ENCODE assay signal across 23 cellular contexts in the genomic region with DNA sequence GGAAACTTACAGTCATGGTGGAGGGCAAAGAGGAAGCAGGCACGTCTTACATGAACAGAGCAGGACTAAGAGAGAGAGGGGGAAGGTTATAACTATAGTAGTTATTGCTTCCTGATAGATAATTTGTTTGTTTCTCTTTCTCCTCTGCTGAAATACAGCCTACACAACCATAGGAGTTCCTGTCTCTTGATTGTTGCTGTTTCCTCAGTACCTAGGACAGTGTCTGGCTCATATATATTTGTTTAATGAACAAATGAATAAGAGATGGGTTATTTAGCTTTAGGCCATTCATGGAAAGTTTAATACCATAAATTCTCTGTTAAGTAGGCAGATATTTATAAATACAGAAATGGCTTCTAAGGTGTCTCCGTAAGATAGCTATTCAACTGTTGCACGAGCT.
"Had no signal": no experiment of that assay in that cellular context is flagged by ENCODE, and none has a peak within 500 bp of the region (broad histone marks: within the 10 kb centered on the region; RNA-seq: fewer than 3 reads in every experiment).

No MANE protein-coding gene starts in this region.

- H3K27me3 ChIP-seq: heart right ventricle, right lobe of liver, stomach, suprapubic skin, tibial nerve had no signal

- H3K27me3 Mint-ChIP-seq: activated CD4-positive, alpha-beta T cell treated with anti-CD3 and anti-CD28 coated beads for 36 hours; activated naive CD4-positive, alpha-beta T cell treated with anti-CD3 and anti-CD28 coated beads, Interleukin-2, amount 10 ng/mL, durations not matched to agents 7 days and 5 days; brain; memory B cell; naive B cell had no signal

- H3K4me1 ChIP-seq: heart right ventricle, stomach, suprapubic skin, tibial nerve had no signal

- ATAC-seq: activated CD4-positive, alpha-beta T cell treated with anti-CD3 and anti-CD28 coated beads for 36 hours; activated T-cell treated with anti-CD3 and anti-CD28 coated beads, Interleukin-2, amount 50 U/mL, for 72 hours; heart right ventricle; left cardiac atrium; right lobe of liver; WTC11 had no signal

- H3K36me3 ChIP-seq: heart right ventricle, right lobe of liver, stomach, suprapubic skin, tibial nerve had no signal

- H3K4me3 Mint-ChIP-seq: activated CD4-positive, alpha-beta T cell treated with anti-CD3 and anti-CD28 coated beads for 36 hours; activated naive CD4-positive, alpha-beta T cell treated with anti-CD3 and anti-CD28 coated beads, Interleukin-2, amount 10 ng/mL, durations not matched to agents 7 days and 5 days; activated T-cell treated with anti-CD3 and anti-CD28 coated beads, Interleukin-2, amount 50 U/mL, for 72 hours; brain; memory B cell; naive B cell; neural crest cell; WTC11 had no signal

- H3K4me3 ChIP-seq: heart right ventricle, right lobe of liver, skin epidermis, stomach, suprapubic skin, tibial nerve had no signal

- H3K27ac ChIP-seq: heart right ventricle, right lobe of liver, skin epidermis, stomach, suprapubic skin, tibial nerve had no signal

- H3K9me3 ChIP-seq: right lobe of liver, stomach, suprapubic skin had no signal

- DNase-seq: activated CD4-positive, alpha-beta T cell treated with anti-CD3 and anti-CD28 coated beads for 36 hours; activated CD4-positive, alpha-beta T cell treated with anti-CD3 and anti-CD28 coated beads, Interleukin-2, amount 50 U/mL, for 48 hours; activated effector memory CD4-positive, alpha-beta T cell treated with anti-CD3 and anti-CD28 coated beads, Interleukin-2, amount 50 U/mL, for 16 hours; activated naive CD4-positive, alpha-beta T cell treated with anti-CD3 and anti-CD28 coated beads, Interleukin-2, amount 10 ng/mL, durations not matched to agents 7 days and 5 days; activated T-cell treated with anti-CD3 and anti-CD28 coated beads, Interleukin-2, amount 50 U/mL, for 72 hours; aorta; erythroblast; foreskin fibroblast; heart right ventricle; islet precursor cell; left cardiac atrium; naive B cell; occipital lobe; right lobe of liver; stimulated activated CD4-positive, alpha-beta T cell treated with anti-CD3 and anti-CD28 coated beads, Interleukin-1b, Interleukin-23, amount 100 ng/mL, for 48 hours; stomach had no signal

- H3K27ac Mint-ChIP-seq: activated CD4-positive, alpha-beta T cell treated with anti-CD3 and anti-CD28 coated beads for 36 hours; activated naive CD4-positive, alpha-beta T cell treated with anti-CD3 and anti-CD28 coated beads, Interleukin-2, amount 10 ng/mL, durations not matched to agents 7 days and 5 days; activated T-cell treated with anti-CD3 and anti-CD28 coated beads, Interleukin-2, amount 50 U/mL, for 72 hours; brain; memory B cell; WTC11 had no signal
